In the genomic region with DNA sequence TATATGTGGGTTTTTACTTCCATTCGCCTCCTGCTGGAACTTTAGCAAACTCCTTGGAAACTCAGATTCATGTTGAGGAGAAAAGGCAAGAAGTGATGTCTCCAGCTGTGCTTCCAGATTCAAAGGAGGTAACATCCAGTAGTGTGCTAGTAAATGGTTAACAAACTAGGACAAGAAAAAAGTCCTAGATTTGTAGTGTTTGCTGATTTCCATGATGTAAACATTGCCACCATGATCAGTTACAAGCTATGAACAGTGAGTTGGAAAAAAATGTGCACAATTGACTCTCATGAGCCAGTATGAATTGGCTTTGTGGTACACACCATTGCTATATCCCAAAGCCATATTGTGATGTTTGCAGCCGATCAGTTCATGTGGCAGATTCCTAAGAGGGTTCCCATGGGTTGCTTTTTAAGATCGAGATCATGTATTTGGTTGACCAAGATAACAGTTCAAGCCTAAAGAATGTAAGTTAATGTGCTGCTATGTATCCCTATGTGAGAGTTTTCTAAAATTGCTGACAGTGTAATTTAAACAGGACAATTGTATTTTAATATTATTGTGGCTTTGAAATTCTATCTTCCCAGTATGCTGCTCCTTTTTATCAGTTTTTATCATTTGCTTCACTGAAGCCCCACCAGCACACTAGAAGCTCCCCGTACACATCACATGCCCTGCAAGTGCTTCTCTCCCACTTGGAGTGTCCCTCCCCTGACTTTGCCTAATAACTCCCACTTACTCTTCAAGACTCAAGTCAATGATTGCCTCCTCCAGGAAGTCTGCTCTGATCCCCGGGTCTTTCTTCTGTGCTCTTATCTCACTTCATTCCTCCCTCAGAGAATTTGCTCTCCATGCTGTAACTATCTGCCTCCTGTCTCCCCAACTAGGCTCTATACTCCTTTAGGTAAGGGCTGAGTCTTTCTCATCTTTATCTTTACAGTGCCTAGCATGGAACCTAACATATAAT, we compare ENCODE assay signal across 14 cellular contexts.
"Had no signal": no experiment of that assay in that cellular context is flagged by ENCODE, and none has a peak within 500 bp of the region (broad histone marks: within the 10 kb centered on the region; RNA-seq: fewer than 3 reads in every experiment).

No MANE protein-coding gene starts in this region.

- H3K4me3 Mint-ChIP-seq: activated CD4-positive, alpha-beta T cell treated with anti-CD3 and anti-CD28 coated beads, Interleukin-2, amount 10 ng/mL, durations not matched to agents 7 days and 5 days; activated naive CD8-positive, alpha-beta T cell; effector memory CD8-positive, alpha-beta T cell; nephron had no signal

- H3K27ac Mint-ChIP-seq: activated CD4-positive, alpha-beta T cell treated with anti-CD3 and anti-CD28 coated beads, Interleukin-2, amount 10 ng/mL, durations not matched to agents 7 days and 5 days; activated naive CD8-positive, alpha-beta T cell; nephron had no signal

- H3K27ac ChIP-seq: epithelial cell of prostate, psoas muscle, thoracic aorta had no signal

- H3K4me3 ChIP-seq: psoas muscle, thoracic aorta had no signal

- H3K4me1 Mint-ChIP-seq: activated CD4-positive, alpha-beta T cell treated with anti-CD3 and anti-CD28 coated beads, Interleukin-2, amount 10 ng/mL, durations not matched to agents 7 days and 5 days had no signal

- H3K36me3 ChIP-seq: thoracic aorta had no signal

- H3K9me3 ChIP-seq: psoas muscle, thoracic aorta had no signal

- H3K27me3 Mint-ChIP-seq: activated CD4-positive, alpha-beta T cell treated with anti-CD3 and anti-CD28 coated beads, Interleukin-2, amount 10 ng/mL, durations not matched to agents 7 days and 5 days; activated naive CD8-positive, alpha-beta T cell; effector memory CD8-positive, alpha-beta T cell had no signal

- ATAC-seq: effector memory CD8-positive, alpha-beta T cell; sciatic nerve had no signal

- H3K9me3 Mint-ChIP-seq: activated CD4-positive, alpha-beta T cell treated with anti-CD3 and anti-CD28 coated beads, Interleukin-2, amount 10 ng/mL, durations not matched to agents 7 days and 5 days; effector memory CD8-positive, alpha-beta T cell; nephron had no signal

- DNase-seq: activated CD4-positive, alpha-beta T cell treated with anti-CD3 and anti-CD28 coated beads, Interleukin-2, amount 10 ng/mL, durations not matched to agents 7 days and 5 days; activated gamma-delta T cell treated with Interleukin-2 at 50 U/mL for 16 hours; amniotic stem cell; dermis blood vessel endothelial cell; effector memory CD8-positive, alpha-beta T cell; hippocampal formation; kidney glomerular epithelial cell; psoas muscle; stimulated activated CD4-positive, alpha-beta T cell treated with anti-CD3 and anti-CD28 coated beads, Interleukin-1b, Interleukin-23, amount 100 ng/mL, for 48 hours had no signal
